ENCODE assay signal across 8 cellular contexts in the genomic region with DNA sequence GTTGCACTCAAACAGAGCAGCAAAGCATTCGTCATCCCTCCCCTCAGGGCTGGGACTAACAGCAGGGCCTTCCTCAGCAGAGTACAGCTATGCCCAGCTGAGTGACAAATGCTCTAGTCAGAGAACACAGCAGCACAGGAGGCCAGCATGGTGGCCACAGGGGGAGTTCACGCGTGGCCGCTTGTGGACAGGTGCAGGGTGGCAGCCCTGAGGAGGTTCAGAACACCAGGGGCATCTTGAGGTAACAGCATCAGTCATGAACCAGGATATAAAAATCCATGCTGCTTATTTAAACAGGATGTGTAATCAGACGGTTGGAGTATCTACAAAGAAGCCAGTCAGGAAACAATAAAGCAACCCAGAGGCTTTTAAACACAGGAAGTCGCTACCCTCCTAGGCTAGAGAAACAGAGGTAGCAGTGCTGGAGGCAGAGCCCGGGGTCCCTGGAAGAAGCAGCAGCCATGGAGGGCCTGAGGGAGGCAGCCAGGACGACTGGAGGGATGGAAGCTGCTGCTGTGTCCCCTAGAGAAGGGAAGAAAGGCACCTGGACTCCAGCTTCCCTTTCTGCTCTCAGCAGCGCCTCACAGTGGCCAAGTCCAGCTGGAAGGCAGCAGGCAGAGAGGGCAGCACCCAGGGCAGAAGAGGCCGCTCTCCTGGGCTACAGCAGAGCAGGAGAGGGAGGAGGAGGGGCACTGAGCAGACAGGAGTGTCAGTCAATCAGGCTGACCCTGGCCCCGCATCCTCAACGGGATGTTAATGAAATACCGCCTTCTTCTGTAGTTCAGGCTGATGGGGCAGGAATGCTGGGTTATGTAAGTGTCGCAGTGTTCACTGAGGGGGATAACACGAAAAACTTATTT.
A peak's percentile ranks its signal among the peaks of the same experiment; 100 is the strongest.
DNase-seq lines count a peak whose midpoint lies in the region; ATAC-seq and TF ChIP-seq lines count a peak whose summit lies in the region.

No MANE protein-coding gene starts in this region.

- H3K36me3 ChIP-seq in H7 (replicated peaks; ENCODE audit: control insufficient read depth, insufficient read depth, low read length) (no peaks in the 10 kb centered on the region), Peyer's patch (no peaks in the 10 kb centered on the region)

- TF ChIP-seq CTCF in Peyer's patch (IDR thresholded peaks at IDR 0.05) = peak in 4 of 6 experiments; percentile 23 to 53 (median 44)

- peak overlapping the region in 3 of 4 donors; percentile 13 to 68 (median 63) for H3K27ac ChIP-seq in Peyer's patch

- no peaks in the 10 kb centered on the region for H3K27me3 ChIP-seq in H7 (ENCODE audit: control insufficient read depth, insufficient read depth, low read length)
- no peaks in the 10 kb centered on the region for H3K27me3 ChIP-seq in Peyer's patch

- TF ChIP-seq POLR2A in Peyer's patch (IDR thresholded peaks at IDR 0.05) = no peak

- no peaks in the 10 kb centered on the region for H3K9me3 ChIP-seq in Peyer's patch

- H3K4me3 ChIP-seq in H7 (ENCODE audit: insufficient read depth, low read depth, low read length) (no peak overlapping the region), Peyer's patch (peak overlapping the region in 1 of 4 donors; percentile 7)

- peak; percentile 74 for DNase-seq in CD1c-positive myeloid dendritic cell (ENCODE audit: extremely low spot score)
- DNase-seq in H7 = peak; percentile 90
- peak; percentile 49 to 83 (median 73) for DNase-seq in Peyer's patch
- DNase-seq in activated T-helper 9 cell treated with anti-CD3 and anti-CD28 coated beads, Interleukin-2, amount 50 U/mL, for 16 hours (ENCODE audit: low read depth) = peak; percentile 69
- peak; percentile 67 for DNase-seq in left cardiac atrium
- peak; percentile 90 for DNase-seq in stimulated activated CD4-positive, alpha-beta T cell treated with anti-CD3 and anti-CD28 coated beads, Interleukin-15, amount 100 ng/mL, for 24 hours
- no peak for DNase-seq in COR-L47 (lab: John Stamatoyannopoulos, UW)

- ATAC-seq in left cardiac atrium (peak in 1 of 2 donors; percentile 45), HG02588 (IDR thresholded peaks at IDR 0.05; ENCODE audit: unreplicated experiment) (no peak)

- H3K4me1 ChIP-seq in Peyer's patch = peaks cover 0 to 22% (median 0%) of the 10 kb centered on the region in 4 donors

- intact Hi-C loops in left cardiac atrium (cut with DNase I) = no loop called here
